17 cellular contexts compared by ENCODE assay signal in genomic region chr15:40914013-40914412, GRCh38. TPM values are rescaled to one million over a fixed set of nuclear protein-coding genes. Genes with fewer than 3 reads are reported as not detected.
DNase-seq lines count a peak whose midpoint lies in the region; ATAC-seq, FAIRE-seq and TF ChIP-seq lines count a peak whose summit lies in the region.
"Had no signal": no experiment of that assay in that cellular context is flagged by ENCODE, and none has a peak within 500 bp of the region (broad histone marks: within the 10 kb centered on the region; RNA-seq: fewer than 3 reads in every experiment).

No MANE protein-coding gene starts in this region.

- H3K9me3 Mint-ChIP-seq in astrocyte (ENCODE audit: unreplicated experiment) = no peaks in the 10 kb centered on the region
- H3K9me3 Mint-ChIP-seq in glutamatergic neuron (ENCODE audit: unreplicated experiment) = peaks cover 5% of the 10 kb centered on the region
- H3K9me3 Mint-ChIP-seq: CD8-positive, alpha-beta memory T cell; HFFc6; IgD-negative memory B cell had no signal

- no peak for TF ChIP-seq CTCF in HEK293 (tag by site-specific recombination; IDR thresholded peaks at IDR 0.05)
- TF ChIP-seq CTCF in astrocyte (IDR thresholded peaks at IDR 0.05; ENCODE audit: insufficient read depth, low read depth, low read length) = no peak
- no peak for TF ChIP-seq CTCF in glutamatergic neuron (IDR thresholded peaks at IDR 0.05; ENCODE audit: partially characterized antibody, unreplicated experiment)

- no peak for ATAC-seq in esophagus mucosa
- ATAC-seq in HG02840 (IDR thresholded peaks at IDR 0.05; ENCODE audit: low FRiP score, unreplicated experiment) = no peak
- ATAC-seq: Right ventricle myocardium inferior had no signal

- H3K4me3 Mint-ChIP-seq in astrocyte (ENCODE audit: unreplicated experiment) (no peak overlapping the region), glutamatergic neuron (ENCODE audit: unreplicated experiment) (no peak overlapping the region)
- H3K4me3 Mint-ChIP-seq: CD8-positive, alpha-beta memory T cell; HFFc6; IgD-negative memory B cell had no signal

- H3K4me3 ChIP-seq in HEK293 (ENCODE audit: low read depth, low read length) (no peak overlapping the region), astrocyte (ENCODE audit: insufficient read depth, low read depth, low read length) (no peak overlapping the region), trophoblast cell (ENCODE audit: low read depth, low read length) (peak overlapping the region; percentile 56)

- H3K27me3 ChIP-seq in astrocyte (ENCODE audit: insufficient read depth, low read length) (no peaks in the 10 kb centered on the region), trophoblast cell (ENCODE audit: insufficient read depth, low read length) (no peaks in the 10 kb centered on the region)

- H3K14ac ChIP-seq in trophoblast cell (ENCODE audit: low read length) = no peak overlapping the region

- peaks cover 31% of the 10 kb centered on the region for H3K27me3 Mint-ChIP-seq in astrocyte (ENCODE audit: low read depth, unreplicated experiment)
- peaks cover 4% of the 10 kb centered on the region for H3K27me3 Mint-ChIP-seq in glutamatergic neuron (ENCODE audit: unreplicated experiment)

- CTCF ChIA-PET in HEK293 (lab: Yijun Ruan, JAX) = no interaction called here

- H3K23ac ChIP-seq in trophoblast cell (ENCODE audit: low read length) = peak overlapping the region; percentile 23

- H3K27ac Mint-ChIP-seq in astrocyte (ENCODE audit: unreplicated experiment) (no peak overlapping the region), glutamatergic neuron (ENCODE audit: unreplicated experiment) (peak overlapping the region; percentile 15)
- H3K27ac Mint-ChIP-seq: HFFc6 had no signal

- H3K9me3 ChIP-seq in HEK293 (ENCODE audit: control insufficient read depth, insufficient read depth, low read depth, low read length) (no peaks in the 10 kb centered on the region), astrocyte (ENCODE audit: insufficient read depth, low read depth, low read length) (no peaks in the 10 kb centered on the region), trophoblast cell (ENCODE audit: insufficient read depth, low read depth, low read length) (peaks cover 5% of the 10 kb centered on the region)

- no peak overlapping the region for H3K18ac ChIP-seq in trophoblast cell (ENCODE audit: low read length)

- no peak overlapping the region for H3K4ac ChIP-seq in trophoblast cell (ENCODE audit: low read depth, low read length)

- FAIRE-seq in astrocyte (lab: Jason Lieb, UNC) = peak; percentile 47
- FAIRE-seq: H54, RCC 7860 had no signal

- no peak overlapping the region for H2BK12ac ChIP-seq in trophoblast cell (ENCODE audit: low read length)

- no peak overlapping the region for H3K27ac ChIP-seq in HEK293 (ENCODE audit: extremely low read depth, low read depth, low read length)
- no peak overlapping the region for H3K27ac ChIP-seq in astrocyte (ENCODE audit: low read depth, low read length)
- no peak overlapping the region for H3K27ac ChIP-seq in trophoblast cell (ENCODE audit: low read depth, low read length)

- no peaks in the 10 kb centered on the region for H4K20me1 ChIP-seq in astrocyte (ENCODE audit: insufficient read depth, low read length)

- H3K36me3 Mint-ChIP-seq in astrocyte (ENCODE audit: low read depth, unreplicated experiment) = peaks cover 7% of the 10 kb centered on the region
- H3K36me3 Mint-ChIP-seq in glutamatergic neuron (ENCODE audit: unreplicated experiment) = no peaks in the 10 kb centered on the region
- H3K36me3 Mint-ChIP-seq: CD8-positive, alpha-beta memory T cell; IgD-negative memory B cell had no signal

- H3K36me3 ChIP-seq in HEK293 (ENCODE audit: control insufficient read depth in 2 of 2, insufficient read depth in 1 of 2, low read length in 2 of 2) = no peaks in the 10 kb centered on the region
- no peaks in the 10 kb centered on the region for H3K36me3 ChIP-seq in astrocyte (ENCODE audit: insufficient read depth, low read length)
- H3K36me3 ChIP-seq in trophoblast cell (ENCODE audit: control insufficient read depth in 1 of 2, insufficient read depth in 2 of 2, low read length in 2 of 2) = no peaks in the 10 kb centered on the region

- H3K4me2 ChIP-seq in astrocyte (ENCODE audit: low read length) (no peak overlapping the region), trophoblast cell (ENCODE audit: low read length) (no peak overlapping the region)

- no peak overlapping the region for H4K12ac ChIP-seq in trophoblast cell (ENCODE audit: low read depth, low read length)

- DNase-seq in astrocyte (ENCODE audit: low read depth) (no peak), glutamatergic neuron (no peak), trophoblast cell (no peak), foreskin melanocyte (no peak)
- DNase-seq: C1 segment of cervical spinal cord; CD8-positive, alpha-beta memory T cell; HFFc6; NCI-H1105; NCI-H2081 treated with DMSO at 0.1 percent for 48 hours; NK-92 treated with Interleukin-12 subunit alpha and Interleukin-12 subunit beta, amount 100 ng/mL, for 24 hours had no signal

- WGBS in trophoblast cell (ENCODE audit: extremely low coverage, insufficient coverage, insufficient read length) = no CpG with 5 or more reads among the region's 12 CpGs

- H3K4me1 ChIP-seq in HEK293 (ENCODE audit: control insufficient read depth, insufficient read depth, low read length) = no peaks in the 10 kb centered on the region
- peaks cover 10% of the 10 kb centered on the region for H3K4me1 ChIP-seq in astrocyte (ENCODE audit: insufficient read depth, low read length)
- peaks cover 2 to 6% of the 10 kb centered on the region in 2 experiments for H3K4me1 ChIP-seq in trophoblast cell (ENCODE audit: control insufficient read depth in 1 of 2, insufficient read depth in 2 of 2, low read length in 2 of 2)

- no peak overlapping the region for H3K9ac ChIP-seq in astrocyte (ENCODE audit: low read length)
- H3K9ac ChIP-seq in trophoblast cell (ENCODE audit: low read length) = no peak overlapping the region

- no peak overlapping the region for H2BK120ac ChIP-seq in trophoblast cell (ENCODE audit: insufficient read depth, low read length, poor library complexity)

- no peaks in the 10 kb centered on the region for H3K79me2 ChIP-seq in astrocyte (ENCODE audit: insufficient read depth, low read length)
- no peaks in the 10 kb centered on the region for H3K79me2 ChIP-seq in trophoblast cell (ENCODE audit: control insufficient read depth, insufficient read depth, low read length, poor library complexity)

- H4K8ac ChIP-seq in trophoblast cell (ENCODE audit: low read depth, low read length) = no peak overlapping the region

- no peak overlapping the region for H2AK5ac ChIP-seq in trophoblast cell (ENCODE audit: low read length)

- H4K91ac ChIP-seq in trophoblast cell (ENCODE audit: low read depth, low read length) = no peak overlapping the region

- no peak overlapping the region for H2BK5ac ChIP-seq in trophoblast cell (ENCODE audit: low read depth, low read length, poor library complexity)

- H3K79me1 ChIP-seq in trophoblast cell (ENCODE audit: low read length) = no peaks in the 10 kb centered on the region

- peaks cover 3% of the 10 kb centered on the region for H3K4me1 Mint-ChIP-seq in astrocyte (ENCODE audit: low read depth, unreplicated experiment)
- peaks cover 46% of the 10 kb centered on the region for H3K4me1 Mint-ChIP-seq in glutamatergic neuron (ENCODE audit: low read depth, unreplicated experiment)
- H3K4me1 Mint-ChIP-seq: CD8-positive, alpha-beta memory T cell had no signal

- H2AFZ ChIP-seq in astrocyte (ENCODE audit: low read depth, low read length) = no peak overlapping the region
- H2AFZ ChIP-seq in trophoblast cell (ENCODE audit: insufficient read depth, low read length, poor library complexity) = no peak overlapping the region

- POLR2A ChIA-PET in HEK293 (lab: Yijun Ruan, JAX) = interaction anchor here (2.0 kb wide), 1 partner anchor 15 kb away, joined by 9 read pairs; the partner anchor contains the start of gene DLL4

TF ChIP-seq in HEK293, 187 proteins besides CTCF, POLR2A, EP300 and RAD21 (continues in another document):
- TF ChIP-seq ZNF155 (tag by site-specific recombination; IDR thresholded peaks at IDR 0.05) (no peak), ZNF10 (tag by site-specific recombination; IDR thresholded peaks at IDR 0.05) (no peak), MZF1 (tag by site-specific recombination; IDR thresholded peaks at IDR 0.05; ENCODE audit: borderline replicate concordance) (no peak), SCRT2 (tag by site-specific recombination; IDR thresholded peaks at IDR 0.05) (peak; percentile 28; the same call in 1 of the 2 replicates)
- TF ChIP-seq, protein P1, sequence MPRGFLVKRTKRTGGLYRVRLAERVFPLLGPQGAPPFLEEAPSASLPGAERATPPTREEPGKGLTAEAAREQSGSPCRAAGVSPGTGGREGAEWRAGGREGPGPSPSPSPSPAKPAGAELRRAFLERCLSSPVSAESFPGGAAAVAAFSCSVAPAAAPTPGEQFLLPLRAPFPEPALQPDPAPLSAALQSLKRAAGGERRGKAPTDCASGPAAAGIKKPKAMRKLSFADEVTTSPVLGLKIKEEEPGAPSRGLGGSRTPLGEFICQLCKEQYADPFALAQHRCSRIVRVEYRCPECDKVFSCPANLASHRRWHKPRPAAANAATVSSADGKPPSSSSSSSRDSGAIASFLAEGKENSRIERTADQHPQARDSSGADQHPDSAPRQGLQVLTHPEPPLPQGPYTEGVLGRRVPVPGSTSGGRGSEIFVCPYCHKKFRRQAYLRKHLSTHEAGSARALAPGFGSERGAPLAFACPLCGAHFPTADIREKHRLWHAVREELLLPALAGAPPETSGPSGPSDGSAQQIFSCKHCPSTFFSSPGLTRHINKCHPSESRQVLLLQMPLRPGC (tag by site-specific recombination; IDR thresholded peaks at IDR 0.05) = no peak

RNA-seq across cellular contexts. Expression of gene DLL4, which starts 15.1 kb away (rescaled TPM):
- total RNA-seq in astrocyte (0.09 and 0.29 TPM in 2 replicates), glutamatergic neuron (ENCODE audit: unreplicated experiment) (12.5 TPM), esophagus mucosa (1.1 TPM)
- polyA plus RNA-seq in trophoblast cell (2013) = 0.05 and 0.06 TPM in 2 replicates
- total RNA-seq: CD8-positive, alpha-beta memory T cell had no signal
- polyA plus RNA-seq: CD8-positive, alpha-beta memory T cell; IgD-negative memory B cell had no signal

RNA-seq across cellular contexts. Expression of gene VPS18, which starts 19.8 kb away (rescaled TPM):
- total RNA-seq in astrocyte (35.8 and 37.6 TPM in 2 replicates), glutamatergic neuron (ENCODE audit: unreplicated experiment) (33.5 TPM), esophagus mucosa (10.9 TPM)
- polyA plus RNA-seq in trophoblast cell (2013) = 14.3 and 14.7 TPM in 2 replicates

RNA-seq across cellular contexts. Expression of gene CHAC1, which starts 39.3 kb away (rescaled TPM):
- total RNA-seq in astrocyte (55.9 and 70.8 TPM in 2 replicates), glutamatergic neuron (ENCODE audit: unreplicated experiment) (45.6 TPM), esophagus mucosa (31.8 TPM)
- 48.6 and 53.4 TPM in 2 replicates for polyA plus RNA-seq in trophoblast cell (2013)
- polyA plus RNA-seq: CD8-positive, alpha-beta memory T cell had no signal

RNA-seq across cellular contexts. Expression of gene RHOV, which starts 40.0 kb away (rescaled TPM):
- total RNA-seq in astrocyte (0.43 and 0.61 TPM in 2 replicates), glutamatergic neuron (ENCODE audit: unreplicated experiment) (1.8 TPM), esophagus mucosa (118 TPM)
- polyA plus RNA-seq in trophoblast cell (2013) = 2.3 and 2.7 TPM in 2 replicates
- total RNA-seq: Right ventricle myocardium inferior had no signal
- polyA plus RNA-seq: CD8-positive, alpha-beta memory T cell; IgD-negative memory B cell had no signal
